In the genomic region with DNA sequence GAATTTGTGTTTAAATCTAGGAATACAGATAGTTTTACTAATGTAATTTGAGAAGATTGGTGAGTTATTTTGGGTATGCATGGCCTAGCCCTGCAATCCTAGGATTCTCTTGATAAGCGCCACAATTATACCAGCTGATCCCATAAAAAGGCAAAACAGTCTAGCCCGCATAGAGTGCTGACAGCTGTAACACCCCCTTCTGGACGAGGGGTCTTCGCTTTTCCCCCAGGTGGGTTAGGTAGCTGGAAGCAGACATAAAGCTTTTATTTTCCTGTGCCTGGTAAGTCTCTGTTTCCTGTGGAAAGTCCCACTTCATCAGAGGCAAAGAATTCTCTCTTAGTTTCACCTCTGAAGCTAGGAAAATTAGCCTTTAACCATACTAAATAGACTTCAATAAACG, we compare ENCODE assay signal across 14 cellular contexts.
DNase-seq lines count a peak whose midpoint lies in the region; ATAC-seq and TF ChIP-seq lines count a peak whose summit lies in the region.
"Had no signal": no experiment of that assay in that cellular context is flagged by ENCODE, and none has a peak within 500 bp of the region (broad histone marks: within the 10 kb centered on the region; RNA-seq: fewer than 3 reads in every experiment).

No MANE protein-coding gene starts in this region.

- DNase-seq in chondrocyte (ENCODE audit: low spot score) (no peak), SIG-M5 (lab: John Stamatoyannopoulos, UW) (no peak), prostate gland (ENCODE audit: low spot score) (no peak)
- DNase-seq: activated gamma-delta T cell; CD8-positive, alpha-beta T cell; NCI-H146; posterior cingulate gyrus; stimulated activated CD4-positive, alpha-beta T cell treated with anti-CD3 and anti-CD28 coated beads, Interleukin-4, amount 100 ng/mL, for 4 hours had no signal

- H3K27me3 ChIP-seq in BLaER1 treated with 17β-estradiol and CSF1 and Interleukin-3, amounts not matched to agents 10 nM and 100 nM, result no peaks in the 10 kb centered on the region
- H3K27me3 ChIP-seq in KMS-11 (ENCODE audit: insufficient read depth, low read depth) (no peaks in the 10 kb centered on the region), parathyroid adenoma (ENCODE audit: control insufficient read depth, insufficient read depth, low read length) (no peaks in the 10 kb centered on the region), prostate gland (replicated peaks; ENCODE audit: insufficient read depth) (no peaks in the 10 kb centered on the region)

- no peaks in the 10 kb centered on the region for H3K9me3 Mint-ChIP-seq in chondrocyte (ENCODE audit: low read depth)
- H3K9me3 Mint-ChIP-seq: CD8-positive, alpha-beta T cell; dendritic cell treated with granulocyte-macrophage colony-stimulating factor and Interleukin-4, amounts not matched to agents 40 ng/mL and 50 ng/mL, for 4 days had no signal

- H3K27ac ChIP-seq in BLaER1 treated with 17β-estradiol and CSF1 and Interleukin-3, amounts not matched to agents 10 nM and 100 nM, result peak overlapping the region in 6 of 11 experiments; percentile 3 to 89 (median 48); a peak in 9 of 22 replicates
- H3K27ac ChIP-seq in KMS-11, result no peak overlapping the region
- H3K27ac ChIP-seq in parathyroid adenoma, result peak overlapping the region; percentile 95
- no peak overlapping the region for H3K27ac ChIP-seq in prostate gland

- H4K20me1 ChIP-seq in BLaER1 treated with 17β-estradiol and CSF1 and Interleukin-3, amounts not matched to agents 10 nM and 100 nM, result no peaks in the 10 kb centered on the region
- H4K20me1 ChIP-seq in KMS-11 (ENCODE audit: insufficient read depth), result no peaks in the 10 kb centered on the region

- H3K9me3 ChIP-seq in BLaER1 treated with 17β-estradiol and CSF1 and Interleukin-3, amounts not matched to agents 10 nM and 100 nM (replicated peaks in 1 of 11), result no peaks in the 10 kb centered on the region
- H3K9me3 ChIP-seq in parathyroid adenoma (ENCODE audit: control insufficient read depth, low read length) (no peaks in the 10 kb centered on the region), prostate gland (no peaks in the 10 kb centered on the region)

- ATAC-seq in HG02610 (IDR thresholded peaks at IDR 0.05; ENCODE audit: unreplicated experiment) (no peak), HG02840 (IDR thresholded peaks at IDR 0.05; ENCODE audit: low FRiP score, unreplicated experiment) (no peak)
- ATAC-seq: CD8-positive, alpha-beta T cell had no signal

- H3K4me3 ChIP-seq in BLaER1 treated with 17β-estradiol and CSF1 and Interleukin-3, amounts not matched to agents 10 nM and 100 nM, result no peak overlapping the region
- H3K4me3 ChIP-seq in KMS-11 (IDR thresholded peaks at IDR 0.05; ENCODE audit: insufficient read depth, low read depth, low read length) (no peak overlapping the region), parathyroid adenoma (ENCODE audit: low read depth, low read length) (no peak overlapping the region), prostate gland (no peak overlapping the region)

- no peak for TF ChIP-seq CTCF in KMS-11 (conservative IDR thresholded peaks at IDR 0.05; ENCODE audit: low read depth, low read length)
- TF ChIP-seq CTCF in chondrocyte (IDR thresholded peaks at IDR 0.05), result no peak
- no peak for TF ChIP-seq CTCF in parathyroid adenoma (IDR thresholded peaks at IDR 0.05)
- no peak for TF ChIP-seq CTCF in prostate gland (IDR thresholded peaks at IDR 0.05)

- H3K27ac Mint-ChIP-seq in chondrocyte (ENCODE audit: unreplicated experiment), result peak overlapping the region; percentile 59
- H3K27ac Mint-ChIP-seq: CD8-positive, alpha-beta T cell had no signal

- no peaks in the 10 kb centered on the region for H3K36me3 ChIP-seq in BLaER1 treated with 17β-estradiol and CSF1 and Interleukin-3, amounts not matched to agents 10 nM and 100 nM
- H3K36me3 ChIP-seq in KMS-11 (ENCODE audit: insufficient read depth) (no peaks in the 10 kb centered on the region), parathyroid adenoma (ENCODE audit: control insufficient read depth, insufficient read depth, low read length) (no peaks in the 10 kb centered on the region), prostate gland (no peaks in the 10 kb centered on the region)

- WGBS in prostate gland, result 43% methylated on average over 5 of the region's 5 CpGs

- H3K4me3 Mint-ChIP-seq in chondrocyte (ENCODE audit: unreplicated experiment), result no peak overlapping the region
- H3K4me3 Mint-ChIP-seq: CD8-positive, alpha-beta T cell; dendritic cell treated with granulocyte-macrophage colony-stimulating factor and Interleukin-4, amounts not matched to agents 40 ng/mL and 50 ng/mL, for 4 days had no signal

- TF ChIP-seq POLR2A in prostate gland (IDR thresholded peaks at IDR 0.05), result no peak

- no peaks in the 10 kb centered on the region for H3K27me3 Mint-ChIP-seq in chondrocyte (ENCODE audit: low read depth)
- H3K27me3 Mint-ChIP-seq: dendritic cell treated with granulocyte-macrophage colony-stimulating factor and Interleukin-4, amounts not matched to agents 40 ng/mL and 50 ng/mL, for 4 days had no signal

- no peaks in the 10 kb centered on the region for H3K36me3 Mint-ChIP-seq in chondrocyte (ENCODE audit: low read depth)
- H3K36me3 Mint-ChIP-seq: CD8-positive, alpha-beta T cell had no signal

- peak overlapping the region in 3 of 11 experiments; percentile 2 to 74 (median 19); a peak in 6 of 22 replicates for H3K9ac ChIP-seq in BLaER1 treated with 17β-estradiol and CSF1 and Interleukin-3, amounts not matched to agents 10 nM and 100 nM
- no peak overlapping the region for H3K9ac ChIP-seq in KMS-11
- H3K9ac ChIP-seq in parathyroid adenoma, result no peak overlapping the region

- H2AFZ ChIP-seq in KMS-11 (ENCODE audit: low read depth) (peak overlapping the region; percentile 62; the same call in 1 of the 2 replicates), parathyroid adenoma (peak overlapping the region; percentile 7)

- peak overlapping the region; percentile 81 to 97 (median 90) for H3K4me2 ChIP-seq in BLaER1 treated with 17β-estradiol and CSF1 and Interleukin-3, amounts not matched to agents 10 nM and 100 nM
- peak overlapping the region; percentile 55 for H3K4me2 ChIP-seq in KMS-11
- peak overlapping the region; percentile 46 for H3K4me2 ChIP-seq in parathyroid adenoma (ENCODE audit: low read length)

- intact Hi-C loops in prostate gland (cut with DNase I), result no loop called here

- H3K4me1 ChIP-seq in BLaER1 treated with 17β-estradiol and CSF1 and Interleukin-3, amounts not matched to agents 10 nM and 100 nM, result peaks cover 53 to 78% (median 72%) of the 10 kb centered on the region in 10 experiments
- H3K4me1 ChIP-seq in KMS-11 (ENCODE audit: low read depth, poor library complexity, severe bottlenecking), result peaks cover 20% of the 10 kb centered on the region
- peaks cover 49% of the 10 kb centered on the region for H3K4me1 ChIP-seq in parathyroid adenoma
- no peaks in the 10 kb centered on the region for H3K4me1 ChIP-seq in prostate gland (replicated peaks)

- peaks cover 37% of the 10 kb centered on the region for H3K4me1 Mint-ChIP-seq in chondrocyte (ENCODE audit: low read depth)

- H3K79me2 ChIP-seq in KMS-11 (ENCODE audit: insufficient read depth, low read depth) (no peaks in the 10 kb centered on the region), parathyroid adenoma (no peaks in the 10 kb centered on the region)

Comparison
In these comparisons a context has a peak if more than half of its experiments do, and no peak if none do; other contexts are left out.
1. H3K27ac ChIP-seq: peak in BLaER1 treated with 17β-estradiol and CSF1 and Interleukin-3, amounts not matched to agents 10 nM and 100 nM (6 of 11) and parathyroid adenoma (single experiment); none in KMS-11 (single experiment) and prostate gland (0 of 2).
2. Peak in every context shown above with its lines, with median percentiles within 50 percentile points of each other: H3K4me2 ChIP-seq.